ENCODE assay signal across 1 cellular context in genomic region chr1:25754421-25755195, GRCh38.
TF ChIP-seq lines count a peak whose summit lies in the region.

No MANE protein-coding gene starts in this region.

TF ChIP-seq in GM12878, 131 proteins besides CTCF, POLR2A, EP300 and RAD21 (continued from another document):
- TF ChIP-seq ZBTB11 (CRISPR knock-in tag; IDR thresholded peaks at IDR 0.05) = no peak
- TF ChIP-seq YBX1 (IDR thresholded peaks at IDR 0.05) = no peak
- no peak for TF ChIP-seq MTA2 (IDR thresholded peaks at IDR 0.05; ENCODE audit: low read depth)
- no peak for TF ChIP-seq BMI1 (IDR thresholded peaks at IDR 0.05; ENCODE audit: borderline replicate concordance)
- no peak for TF ChIP-seq RUNX3 (IDR thresholded peaks at IDR 0.05; ENCODE audit: low read length)
- no peak for TF ChIP-seq USF1 (IDR thresholded peaks at IDR 0.05; ENCODE audit: borderline replicate concordance, extremely low read length, insufficient read depth, low read depth, low read length)
- no peak for TF ChIP-seq NR2C1 (IDR thresholded peaks at IDR 0.05)
- TF ChIP-seq CBFB (IDR thresholded peaks at IDR 0.05; ENCODE audit: low read depth) = no peak
- no peak for TF ChIP-seq RBBP5 (conservative IDR thresholded peaks at IDR 0.05)
- no peak for TF ChIP-seq NR2F1 (conservative IDR thresholded peaks at IDR 0.05)
- TF ChIP-seq POU2F2 (IDR thresholded peaks at IDR 0.05; ENCODE audit: borderline replicate concordance, low read depth, low read length) = no peak
- TF ChIP-seq LARP7 (IDR thresholded peaks at IDR 0.05) = no peak
TF ChIP-seq in GM12878: peak in this region for 0.
